11 cellular contexts compared by ENCODE assay signal in genomic region chr13:30119476-30119875, GRCh38.
A peak's percentile ranks its signal among the peaks of the same experiment; 100 is the strongest.
DNase-seq lines count a peak whose midpoint lies in the region; ATAC-seq and TF ChIP-seq lines count a peak whose summit lies in the region.
"Had no signal": no experiment of that assay in that cellular context is flagged by ENCODE, and none has a peak within 500 bp of the region (broad histone marks: within the 10 kb centered on the region; RNA-seq: fewer than 3 reads in every experiment).

No MANE protein-coding gene starts in this region.

- TF ChIP-seq CTCF in fibroblast of the aortic adventitia (IDR thresholded peaks at IDR 0.05; ENCODE audit: insufficient read depth, low read length) = no peak
- no peak for TF ChIP-seq CTCF in type B pancreatic cell (conservative IDR thresholded peaks at IDR 0.05)
- TF ChIP-seq CTCF in testis (IDR thresholded peaks at IDR 0.05) = no peak

- DNase-seq in activated T-cell treated with anti-CD3 and anti-CD28 coated beads, Interleukin-2, amount 50 U/mL, for 4 hours = no peak
- no peak for DNase-seq in activated T-cell treated with anti-CD3 and anti-CD28 coated beads for 4 hours
- no peak for DNase-seq in T-helper 17 cell
- DNase-seq in fibroblast of the aortic adventitia (ENCODE audit: low read depth) = peak; percentile 83
- no peak for DNase-seq in type B pancreatic cell (ENCODE audit: extremely low spot score, unreplicated experiment)
- DNase-seq in superior temporal gyrus (ENCODE audit: extremely low spot score) = no peak
- DNase-seq in testis = no peak
- DNase-seq: Calu3, H9 had no signal

- H3K36me3 ChIP-seq in testis (ENCODE audit: low read depth, missing control alignments) = no peaks in the 10 kb centered on the region

- no peaks in the 10 kb centered on the region for H3K27me3 Mint-ChIP-seq in activated T-cell treated with anti-CD3 and anti-CD28 coated beads, Interleukin-2, amount 50 U/mL, for 4 hours (ENCODE audit: low read depth)
- no peaks in the 10 kb centered on the region for H3K27me3 Mint-ChIP-seq in T-helper 17 cell
- peaks cover 18% of the 10 kb centered on the region for H3K27me3 Mint-ChIP-seq in type B pancreatic cell

- H3K9me3 ChIP-seq in T-helper 17 cell (ENCODE audit: control insufficient read depth, low read length, poor library complexity, severe bottlenecking) (no peaks in the 10 kb centered on the region), testis (no peaks in the 10 kb centered on the region)

- no peak for ATAC-seq in activated T-cell treated with anti-CD3 and anti-CD28 coated beads, Interleukin-2, amount 50 U/mL, for 4 hours
- ATAC-seq in T-helper 17 cell (peak; percentile 28), GM19463 (IDR thresholded peaks at IDR 0.05; ENCODE audit: unreplicated experiment) (no peak)

- no peak for TF ChIP-seq POLR2A in testis (IDR thresholded peaks at IDR 0.05)

- no peaks in the 10 kb centered on the region for H3K36me3 Mint-ChIP-seq in activated T-cell treated with anti-CD3 and anti-CD28 coated beads, Interleukin-2, amount 50 U/mL, for 4 hours (ENCODE audit: insufficient read depth)
- H3K36me3 Mint-ChIP-seq in T-helper 17 cell (ENCODE audit: low read depth) = peaks cover 2% of the 10 kb centered on the region
- no peaks in the 10 kb centered on the region for H3K36me3 Mint-ChIP-seq in type B pancreatic cell

- H3K4me1 Mint-ChIP-seq in activated T-cell treated with anti-CD3 and anti-CD28 coated beads, Interleukin-2, amount 50 U/mL, for 4 hours (ENCODE audit: low read depth) = peaks cover 40% of the 10 kb centered on the region
- peaks cover 39% of the 10 kb centered on the region for H3K4me1 Mint-ChIP-seq in T-helper 17 cell
- H3K4me1 Mint-ChIP-seq in type B pancreatic cell (ENCODE audit: unreplicated experiment) = peaks cover 34% of the 10 kb centered on the region

- no peaks in the 10 kb centered on the region for H3K9me3 Mint-ChIP-seq in activated T-cell treated with anti-CD3 and anti-CD28 coated beads, Interleukin-2, amount 50 U/mL, for 4 hours
- no peaks in the 10 kb centered on the region for H3K9me3 Mint-ChIP-seq in type B pancreatic cell

- peak overlapping the region; percentile 1 for H3K4me3 ChIP-seq in fibroblast of the aortic adventitia (ENCODE audit: low read depth, low read length)
- H3K4me3 ChIP-seq in testis = no peak overlapping the region

- H3K4me3 Mint-ChIP-seq in activated T-cell treated with anti-CD3 and anti-CD28 coated beads, Interleukin-2, amount 50 U/mL, for 4 hours = peak overlapping the region; percentile 40
- peak overlapping the region; percentile 72 for H3K4me3 Mint-ChIP-seq in T-helper 17 cell
- H3K4me3 Mint-ChIP-seq in type B pancreatic cell = no peak overlapping the region
- H3K4me3 Mint-ChIP-seq: H9 had no signal

- no peak overlapping the region for H3K27ac ChIP-seq in testis
- H3K27ac ChIP-seq: KMS-11 had no signal

- H3K27me3 ChIP-seq in testis = no peaks in the 10 kb centered on the region

- intact Hi-C loops in testis (cut with DNase I; ENCODE audit: low total_unique reads) = loop anchor here (10.0 kb wide), 2 partner anchors 345 to 615 kb away; no protein-coding TSS in a partner anchor

- WGBS in testis, 2 donors = 40 to 53% methylated on average over 6 of the region's 6 CpGs

- H3K4me1 ChIP-seq in testis = peaks cover 8% of the 10 kb centered on the region

- H3K27ac Mint-ChIP-seq in T-helper 17 cell = peak overlapping the region; percentile 83
- H3K27ac Mint-ChIP-seq in type B pancreatic cell = peak overlapping the region; percentile 11
- H3K27ac Mint-ChIP-seq: H9 had no signal
